In the genomic region with DNA sequence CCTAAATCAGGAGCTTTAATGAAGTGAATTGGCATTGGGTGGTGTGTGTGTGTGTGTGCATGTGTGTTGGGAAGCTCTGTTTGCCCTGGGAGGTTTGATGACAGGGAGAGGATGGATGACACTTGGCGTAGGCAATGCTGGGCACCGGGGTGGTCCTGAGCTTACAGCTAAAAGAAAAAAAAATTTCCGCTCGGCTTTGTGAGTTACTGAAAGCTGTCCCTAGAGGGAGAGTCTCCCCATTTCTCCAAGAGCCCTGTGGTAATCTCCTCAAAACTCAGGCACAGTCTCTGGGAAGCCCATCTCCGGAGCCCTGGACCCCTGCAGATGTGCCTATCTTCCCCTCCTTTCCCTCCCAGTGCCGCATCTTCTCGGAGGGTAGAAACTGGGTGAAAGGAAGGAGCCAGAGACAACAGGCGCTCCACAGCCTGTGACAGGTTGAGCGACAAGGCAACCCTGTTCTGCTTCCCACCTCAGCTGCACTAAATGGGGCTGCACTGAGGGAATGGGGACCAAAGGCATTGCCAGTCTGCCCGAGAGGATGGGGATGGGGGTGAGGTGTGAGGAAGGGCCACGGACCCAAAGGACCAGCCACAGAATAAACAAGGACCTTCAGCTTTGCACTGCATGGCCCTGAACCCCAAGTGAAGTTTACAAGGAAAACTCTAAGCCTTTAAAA, we compare ENCODE assay signal across 1 cellular context.
TF ChIP-seq lines count a peak whose summit lies in the region.

No MANE protein-coding gene starts in this region.

TF ChIP-seq in neural cell, 6 proteins besides CTCF, POLR2A, EP300 and RAD21 (continued from another document):
- TF ChIP-seq, protein P1, sequence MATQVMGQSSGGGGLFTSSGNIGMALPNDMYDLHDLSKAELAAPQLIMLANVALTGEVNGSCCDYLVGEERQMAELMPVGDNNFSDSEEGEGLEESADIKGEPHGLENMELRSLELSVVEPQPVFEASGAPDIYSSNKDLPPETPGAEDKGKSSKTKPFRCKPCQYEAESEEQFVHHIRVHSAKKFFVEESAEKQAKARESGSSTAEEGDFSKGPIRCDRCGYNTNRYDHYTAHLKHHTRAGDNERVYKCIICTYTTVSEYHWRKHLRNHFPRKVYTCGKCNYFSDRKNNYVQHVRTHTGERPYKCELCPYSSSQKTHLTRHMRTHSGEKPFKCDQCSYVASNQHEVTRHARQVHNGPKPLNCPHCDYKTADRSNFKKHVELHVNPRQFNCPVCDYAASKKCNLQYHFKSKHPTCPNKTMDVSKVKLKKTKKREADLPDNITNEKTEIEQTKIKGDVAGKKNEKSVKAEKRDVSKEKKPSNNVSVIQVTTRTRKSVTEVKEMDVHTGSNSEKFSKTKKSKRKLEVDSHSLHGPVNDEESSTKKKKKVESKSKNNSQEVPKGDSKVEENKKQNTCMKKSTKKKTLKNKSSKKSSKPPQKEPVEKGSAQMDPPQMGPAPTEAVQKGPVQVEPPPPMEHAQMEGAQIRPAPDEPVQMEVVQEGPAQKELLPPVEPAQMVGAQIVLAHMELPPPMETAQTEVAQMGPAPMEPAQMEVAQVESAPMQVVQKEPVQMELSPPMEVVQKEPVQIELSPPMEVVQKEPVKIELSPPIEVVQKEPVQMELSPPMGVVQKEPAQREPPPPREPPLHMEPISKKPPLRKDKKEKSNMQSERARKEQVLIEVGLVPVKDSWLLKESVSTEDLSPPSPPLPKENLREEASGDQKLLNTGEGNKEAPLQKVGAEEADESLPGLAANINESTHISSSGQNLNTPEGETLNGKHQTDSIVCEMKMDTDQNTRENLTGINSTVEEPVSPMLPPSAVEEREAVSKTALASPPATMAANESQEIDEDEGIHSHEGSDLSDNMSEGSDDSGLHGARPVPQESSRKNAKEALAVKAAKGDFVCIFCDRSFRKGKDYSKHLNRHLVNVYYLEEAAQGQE (IDR thresholded peaks at IDR 0.05; ENCODE audit: borderline replicate concordance): no peak
- TF ChIP-seq EZH2 (IDR thresholded peaks at IDR 0.05; ENCODE audit: borderline replicate concordance, insufficient read depth, low read length, poor library complexity, severe bottlenecking) (no peak), SMC3 (conservative IDR thresholded peaks at IDR 0.05; ENCODE audit: poor library complexity) (no peak)
